Comparison of ENCODE assay signal across 8 cellular contexts in genomic region chr9:136327313-136327971, GRCh38. TPM values are rescaled to one million over a fixed set of nuclear protein-coding genes. Genes with fewer than 3 reads are reported as not detected.
DNase-seq lines count a peak whose midpoint lies in the region; TF ChIP-seq lines count a peak whose summit lies in the region.

A gene with protein sequence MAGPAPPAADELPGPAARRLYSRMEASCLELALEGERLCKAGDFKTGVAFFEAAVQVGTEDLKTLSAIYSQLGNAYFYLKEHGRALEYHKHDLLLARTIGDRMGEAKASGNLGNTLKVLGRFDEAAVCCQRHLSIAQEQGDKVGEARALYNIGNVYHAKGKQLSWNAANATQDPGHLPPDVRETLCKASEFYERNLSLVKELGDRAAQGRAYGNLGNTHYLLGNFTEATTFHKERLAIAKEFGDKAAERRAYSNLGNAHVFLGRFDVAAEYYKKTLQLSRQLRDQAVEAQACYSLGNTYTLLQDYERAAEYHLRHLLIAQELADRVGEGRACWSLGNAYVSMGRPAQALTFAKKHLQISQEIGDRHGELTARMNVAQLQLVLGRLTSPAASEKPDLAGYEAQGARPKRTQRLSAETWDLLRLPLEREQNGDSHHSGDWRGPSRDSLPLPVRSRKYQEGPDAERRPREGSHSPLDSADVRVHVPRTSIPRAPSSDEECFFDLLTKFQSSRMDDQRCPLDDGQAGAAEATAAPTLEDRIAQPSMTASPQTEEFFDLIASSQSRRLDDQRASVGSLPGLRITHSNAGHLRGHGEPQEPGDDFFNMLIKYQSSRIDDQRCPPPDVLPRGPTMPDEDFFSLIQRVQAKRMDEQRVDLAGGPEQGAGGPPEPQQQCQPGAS (plus strand): TSS chr9:136327539. CDS start chr9:136327696, 157 bp downstream.

- peaks cover 22% of the 10 kb centered on the region for H3K4me1 Mint-ChIP-seq in nephron

- no peak within 1 kb of the TSS for H2AFZ ChIP-seq in MM.1S (ENCODE audit: low read length)

- in situ Hi-C loops in Caki2 (cut with HindIII; ENCODE audit: low pct_unique_long_range_greater_than_20kb, low sequenced_read_pairs): no loop called here

- DNase-seq in Caki2 (ENCODE audit: low read depth): peak; percentile 50
- DNase-seq in NCI-H69 (lab: John Stamatoyannopoulos, UW): peak; percentile 84
- DNase-seq in activated naive CD4-positive, alpha-beta T cell treated with Interleukin-2 at 50 U/mL for 16 hours: peak; percentile 46
- DNase-seq in foreskin fibroblast: peak; percentile 77 to 91
- no peak for DNase-seq in ureter (ENCODE audit: low spot score)
- no peak for DNase-seq in NCI-H2029 (lab: John Stamatoyannopoulos, UW)
- DNase-seq in MM.1S: no peak

- H3K4me2 ChIP-seq in MM.1S (ENCODE audit: low read depth, low read length): no peak within 1 kb of the TSS

- no peak within 1 kb of the TSS for H3K27ac ChIP-seq in MM.1S (ENCODE audit: low read length)

- H3K4me1 ChIP-seq in MM.1S (ENCODE audit: low read length): peaks cover 6% of the 10 kb centered on the region; the same call in 1 of the 2 replicates

- peaks cover 6% of the 10 kb centered on the region for H3K27me3 Mint-ChIP-seq in nephron (ENCODE audit: low read depth)

- peak within 1 kb of the TSS; percentile 90 to 95 (median 95) for H3K27ac Mint-ChIP-seq in nephron

- H3F3A ChIP-seq in MM.1S (ENCODE audit: insufficient read depth, low read length): no peaks in the 10 kb centered on the region

- H3K4me3 Mint-ChIP-seq in nephron: peak within 1 kb of the TSS; percentile 87 to 91 (median 90)

- H3K9ac ChIP-seq in MM.1S (ENCODE audit: low read length): no peak within 1 kb of the TSS

- no peaks in the 10 kb centered on the region for H3K9me3 ChIP-seq in MM.1S (replicated peaks; ENCODE audit: insufficient read depth, low read length)

- TF ChIP-seq CTCF in foreskin fibroblast (IDR thresholded peaks at IDR 0.05; ENCODE audit: low read depth, low read length) (no peak), nephron (IDR thresholded peaks at IDR 0.05; ENCODE audit: unreplicated experiment in 3 of 3) (no peak), MM.1S (IDR thresholded peaks at IDR 0.05; ENCODE audit: low read length) (no peak)

- no peaks in the 10 kb centered on the region for H3K36me3 ChIP-seq in MM.1S (replicated peaks; ENCODE audit: insufficient read depth, low read length)

- H3K4me3 ChIP-seq in foreskin fibroblast (ENCODE audit: low read depth in 1 of 2, low read length in 2 of 2) (peak within 1 kb of the TSS; percentile 95 to 96), MM.1S (ENCODE audit: low read length) (no peak within 1 kb of the TSS)

- no peaks in the 10 kb centered on the region for H3K36me3 Mint-ChIP-seq in nephron (ENCODE audit: low read depth)

- peaks cover 92% of the 10 kb centered on the region for H3K27me3 ChIP-seq in MM.1S (replicated peaks; ENCODE audit: insufficient read depth, low read length)

- H4K20me1 ChIP-seq in MM.1S (ENCODE audit: insufficient read depth, low read length): no peaks in the 10 kb centered on the region

- H3K79me2 ChIP-seq in MM.1S (ENCODE audit: low read length): no peaks in the 10 kb centered on the region

- H3K9me2 ChIP-seq in MM.1S (replicated peaks; ENCODE audit: insufficient read depth, low read length): no peaks in the 10 kb centered on the region

- no peaks in the 10 kb centered on the region for H3K9me3 Mint-ChIP-seq in nephron

RNA-seq across cellular contexts. Expression of the gene that starts here (rescaled TPM):
- 23.5 and 29.9 TPM in 2 replicates for total RNA-seq in Caki2 (2014; rRNA removed; shearing (Covaris generic); ENCODE audit: low replicate concordance)
- 16.6 TPM for total RNA-seq in ureter

Comparison
In these comparisons a context has a peak if more than half of its experiments do, and no peak if none do; other contexts are left out.
1. DNase-seq: peak in Caki2 (single experiment), NCI-H69 (single experiment), activated naive CD4-positive, alpha-beta T cell treated with Interleukin-2 at 50 U/mL for 16 hours (single experiment) and foreskin fibroblast (2 of 2); none in ureter (single experiment), NCI-H2029 (single experiment) and MM.1S (single experiment).